In the genomic region with DNA sequence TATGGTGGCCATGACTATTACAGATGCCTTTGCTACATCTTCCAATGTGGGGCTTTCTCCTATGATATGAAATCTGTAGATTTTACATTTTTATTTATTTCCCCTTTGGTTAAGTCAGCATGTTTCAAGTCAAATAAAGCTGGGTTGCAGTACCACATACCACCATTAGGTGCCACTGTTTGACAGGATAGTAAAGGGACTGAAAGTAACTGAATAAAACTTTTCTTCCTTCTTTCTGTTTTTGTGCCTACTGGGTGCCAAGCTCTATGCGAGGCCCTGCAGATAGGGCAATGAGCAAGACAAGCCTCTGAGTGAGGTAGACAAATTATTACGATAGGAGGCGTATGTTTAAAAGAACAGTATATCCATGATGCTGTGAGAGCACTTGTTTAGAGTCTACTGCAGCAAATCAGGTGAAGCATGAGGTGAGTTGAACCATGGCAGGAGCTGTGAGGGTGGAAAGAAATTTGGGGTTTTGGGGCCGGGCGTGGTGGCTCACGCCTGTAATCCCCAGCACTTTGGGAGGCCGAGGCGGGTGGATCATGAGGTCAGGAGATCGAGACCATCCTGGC, we compare ENCODE assay signal across 9 cellular contexts.
DNase-seq lines count a peak whose midpoint lies in the region; ATAC-seq, FAIRE-seq and TF ChIP-seq lines count a peak whose summit lies in the region.
"Had no signal": no experiment of that assay in that cellular context is flagged by ENCODE, and none has a peak within 500 bp of the region (broad histone marks: within the 10 kb centered on the region; RNA-seq: fewer than 3 reads in every experiment).

No MANE protein-coding gene starts in this region.

- POLR2A ChIA-PET in endothelial cell of umbilical vein (lab: Charles Lee): no interaction called here

- H3K4me1 ChIP-seq in endothelial cell of umbilical vein (ENCODE audit: control insufficient read depth, extremely low read depth, insufficient read depth, low read length): no peaks in the 10 kb centered on the region

- ATAC-seq in HG02840 (IDR thresholded peaks at IDR 0.05; ENCODE audit: low FRiP score, unreplicated experiment): no peak
- ATAC-seq in GM21717 (IDR thresholded peaks at IDR 0.05; ENCODE audit: unreplicated experiment): no peak

- intact Hi-C loops in endothelial cell of umbilical vein (cut with micrococcal nuclease): loop anchor here (10.0 kb wide), 1 partner anchor 420 kb away; no protein-coding TSS in a partner anchor

- no peaks in the 10 kb centered on the region for H3K36me3 ChIP-seq in endothelial cell of umbilical vein (ENCODE audit: control insufficient read depth in 2 of 2, extremely low read depth in 1 of 2, insufficient read depth in 2 of 2, low read length in 2 of 2)

- BruUV-seq in endothelial cell of umbilical vein (replicated peaks; lab: Mats Ljungman, UMichigan): no TSS peak

- H4K20me1 ChIP-seq in endothelial cell of umbilical vein (replicated peaks; ENCODE audit: control insufficient read depth, extremely low read depth, insufficient read depth, low read length): no peaks in the 10 kb centered on the region

- H3K9me3 ChIP-seq in endothelial cell of umbilical vein (replicated peaks; ENCODE audit: control insufficient read depth, insufficient read depth, low read length): no peaks in the 10 kb centered on the region

- TF ChIP-seq POLR2A in endothelial cell of umbilical vein (IDR thresholded peaks at IDR 0.05; ENCODE audit: low read depth, low read length): no peak

- H3K27me3 ChIP-seq in endothelial cell of umbilical vein (ENCODE audit: control insufficient read depth in 2 of 2, insufficient read depth in 2 of 2, low read length in 2 of 2): no peaks in the 10 kb centered on the region
- H3K27me3 ChIP-seq: SJSA1 had no signal

- H2AFZ ChIP-seq in endothelial cell of umbilical vein (ENCODE audit: low read depth, low read length): no peak overlapping the region

- no peak overlapping the region for H3K4me2 ChIP-seq in endothelial cell of umbilical vein (ENCODE audit: insufficient read depth, low read length)

- H3K4me3 ChIP-seq in endothelial cell of umbilical vein (replicated peaks in 1 of 3; ENCODE audit: insufficient read depth in 1 of 3, low read depth in 1 of 3, low read length in 3 of 3): no peak overlapping the region
- H3K4me3 ChIP-seq: SJSA1 had no signal

- FAIRE-seq in endothelial cell of umbilical vein (lab: Jason Lieb, UNC): no peak

- no peak overlapping the region for H3K9ac ChIP-seq in endothelial cell of umbilical vein (replicated peaks; ENCODE audit: extremely low read depth, insufficient read depth, low read length)

- no peaks in the 10 kb centered on the region for H3K9me1 ChIP-seq in endothelial cell of umbilical vein (replicated peaks; ENCODE audit: control insufficient read depth, extremely low read depth, insufficient read depth, low read length)

- CTCF ChIA-PET in endothelial cell of umbilical vein (lab: Charles Lee): interaction anchor here (0.8 to 1.9 kb wide), 3 partner anchors 8 to 11 kb away, joined by 3 to 6 read pairs (median 3); no protein-coding TSS in a partner anchor

- dilution Hi-C loops in endothelial cell of umbilical vein (cut with MboI; ENCODE audit: extremely low pct_ligation_motif_present, low sequenced_read_pairs): no loop called here

- DNase-seq in activated T-cell treated with anti-CD3 and anti-CD28 coated beads for 48 hours (ENCODE audit: low read depth): peak; percentile 10
- no peak for DNase-seq in activated T-cell treated with anti-CD3 and anti-CD28 coated beads for 4 hours
- peak; percentile 32 for DNase-seq in NCI-H69 (lab: John Stamatoyannopoulos, UW)
- DNase-seq in endothelial cell of umbilical vein (ENCODE audit: low read depth, low spot score): no peak
- DNase-seq in stimulated activated CD4-positive, alpha-beta T cell treated with anti-CD3 and anti-CD28 coated beads, Interleukin-4, amount 100 ng/mL, for 48 hours (ENCODE audit: low read depth in 2 of 2): peak; percentile 8 to 26
- no peak for DNase-seq in effector CD4-positive, alpha-beta T cell

- H3K79me2 ChIP-seq in endothelial cell of umbilical vein (ENCODE audit: control insufficient read depth, insufficient read depth, low read length): no peaks in the 10 kb centered on the region

- TF ChIP-seq CTCF in endothelial cell of umbilical vein (IDR thresholded peaks at IDR 0.05; ENCODE audit: extremely low read depth in 1 of 2, insufficient read depth in 1 of 2, low read depth in 1 of 2, low read length in 2 of 2): peak; percentile 33 to 48

- no peak overlapping the region for H3K27ac ChIP-seq in endothelial cell of umbilical vein (ENCODE audit: insufficient read depth, low read depth, low read length)
- H3K27ac ChIP-seq: SJSA1 had no signal

TF ChIP-seq in endothelial cell of umbilical vein, 7 proteins besides CTCF, POLR2A, EP300 and RAD21:
- TF ChIP-seq GATA2 (IDR thresholded peaks at IDR 0.05; ENCODE audit: insufficient read depth, insufficient read length, low read depth, low read length) (no peak), FOS (IDR thresholded peaks at IDR 0.05; ENCODE audit: borderline replicate concordance, insufficient read depth, low read length) (no peak), POLR2AphosphoS5 (IDR thresholded peaks at IDR 0.05; ENCODE audit: insufficient read depth, low read depth, low read length) (no peak), EZH2 (IDR thresholded peaks at IDR 0.05; ENCODE audit: borderline replicate concordance, low read depth, low read length, severe bottlenecking) (no peak), JUN (IDR thresholded peaks at IDR 0.05; ENCODE audit: borderline replicate concordance, insufficient read depth, insufficient read length, low read depth) (no peak), MYC (IDR thresholded peaks at IDR 0.05; ENCODE audit: low read depth, low read length) (no peak)
- TF ChIP-seq, protein P1, sequence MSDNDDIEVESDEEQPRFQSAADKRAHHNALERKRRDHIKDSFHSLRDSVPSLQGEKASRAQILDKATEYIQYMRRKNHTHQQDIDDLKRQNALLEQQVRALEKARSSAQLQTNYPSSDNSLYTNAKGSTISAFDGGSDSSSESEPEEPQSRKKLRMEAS (IDR thresholded peaks at IDR 0.05; ENCODE audit: insufficient read depth, insufficient read length): no peak

Comparison
In these comparisons a context has a peak if more than half of its experiments do, and no peak if none do; other contexts are left out.
1. DNase-seq: peak in activated T-cell treated with anti-CD3 and anti-CD28 coated beads for 48 hours (single experiment), NCI-H69 (single experiment) and stimulated activated CD4-positive, alpha-beta T cell treated with anti-CD3 and anti-CD28 coated beads, Interleukin-4, amount 100 ng/mL, for 48 hours (2 of 2); none in activated T-cell treated with anti-CD3 and anti-CD28 coated beads for 4 hours (single experiment), endothelial cell of umbilical vein (single experiment) and effector CD4-positive, alpha-beta T cell (single experiment).